In the genomic region with DNA sequence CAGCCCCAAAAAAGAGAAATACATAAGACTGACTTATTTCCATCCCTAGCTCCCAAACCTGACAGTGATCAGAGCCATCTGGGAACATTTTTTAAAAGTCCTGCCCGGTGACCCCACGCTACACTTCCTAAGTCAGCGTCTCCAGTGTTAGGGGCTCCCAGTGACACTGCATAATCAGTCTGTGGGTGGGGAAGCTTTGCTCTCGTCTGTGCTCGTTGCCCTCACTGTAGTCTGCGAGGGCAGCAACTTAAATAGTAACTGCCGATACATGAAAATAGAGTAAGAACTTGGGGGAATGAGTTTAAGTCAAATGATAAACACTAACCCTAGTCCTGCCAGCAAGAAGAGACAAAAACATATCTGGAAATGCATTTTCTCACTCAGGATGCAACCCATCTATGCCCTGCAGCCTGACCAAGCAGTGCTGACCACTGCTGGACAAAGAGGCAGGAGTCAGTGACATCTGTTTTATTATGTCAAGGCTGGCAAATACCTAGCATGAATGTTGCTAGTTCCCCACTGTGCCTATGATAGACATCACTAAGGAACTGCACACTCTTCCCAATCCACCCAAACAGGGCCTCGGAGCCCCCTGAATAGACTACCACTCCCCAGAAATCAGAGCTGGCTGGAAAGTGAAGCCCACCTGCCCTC, we compare ENCODE assay signal across 19 cellular contexts.
"Had no signal": no experiment of that assay in that cellular context is flagged by ENCODE, and none has a peak within 500 bp of the region (broad histone marks: within the 10 kb centered on the region; RNA-seq: fewer than 3 reads in every experiment).

No MANE protein-coding gene starts in this region.

- H3K79me2 ChIP-seq: parathyroid adenoma had no signal

- DNase-seq: effector memory CD8-positive, alpha-beta T cell; esophagus squamous epithelium; foreskin fibroblast; glutamatergic neuron; islet precursor cell; left ventricle myocardium inferior; mesendoderm; naive thymus-derived CD8-positive, alpha-beta T cell; occipital lobe; right lobe of liver; stimulated activated CD4-positive, alpha-beta T cell treated with anti-CD3 and anti-CD28 coated beads, Interleukin-2, amount 100 ng/mL, for 24 hours; stimulated activated CD4-positive, alpha-beta T cell treated with anti-CD3 and anti-CD28 coated beads, Interleukin-4, amount 100 ng/mL, for 4 hours; stimulated activated naive CD4-positive, alpha-beta T cell treated with Interleukin-2 at 50 U/mL for 16 hours; trophoblast cell had no signal

- H3K9me3 Mint-ChIP-seq: central memory CD8-positive, alpha-beta T cell; effector memory CD8-positive, alpha-beta T cell; naive thymus-derived CD8-positive, alpha-beta T cell had no signal

- H3K4me3 Mint-ChIP-seq: central memory CD8-positive, alpha-beta T cell; effector memory CD8-positive, alpha-beta T cell; naive thymus-derived CD8-positive, alpha-beta T cell had no signal

- H3K27me3 ChIP-seq: esophagus squamous epithelium, gastroesophageal sphincter, right lobe of liver had no signal

- H3K27ac Mint-ChIP-seq: effector memory CD8-positive, alpha-beta T cell; naive thymus-derived CD8-positive, alpha-beta T cell had no signal

- H3K27ac ChIP-seq: esophagus squamous epithelium, gastroesophageal sphincter, left ventricle myocardium inferior, parathyroid adenoma, prostate gland, right lobe of liver, skin epidermis had no signal

- H2AFZ ChIP-seq: parathyroid adenoma had no signal

- H3K9me3 ChIP-seq: esophagus squamous epithelium, gastroesophageal sphincter, left ventricle myocardium inferior, prostate gland, right lobe of liver had no signal

- H3K4me1 ChIP-seq: esophagus squamous epithelium, gastroesophageal sphincter, parathyroid adenoma, prostate gland had no signal

- H3K27me3 Mint-ChIP-seq: central memory CD8-positive, alpha-beta T cell; effector memory CD8-positive, alpha-beta T cell; naive thymus-derived CD8-positive, alpha-beta T cell had no signal

- H3K4me3 ChIP-seq: esophagus squamous epithelium, gastroesophageal sphincter, left ventricle myocardium inferior, prostate gland, right lobe of liver, skin epidermis had no signal

- H3K9ac ChIP-seq: parathyroid adenoma had no signal
